Comparison of ENCODE assay signal across 8 cellular contexts in genomic region chr19:10419200-10419645, GRCh38. TPM values are rescaled to one million over a fixed set of nuclear protein-coding genes. Genes with fewer than 3 reads are reported as not detected.
DNase-seq lines count a peak whose midpoint lies in the region; ATAC-seq and TF ChIP-seq lines count a peak whose summit lies in the region.

No MANE protein-coding gene starts in this region.

- ATAC-seq in psoas muscle (peak in 2 of 4 donors; percentile 19 to 33), left lobe of liver (no peak), GM18909 (IDR thresholded peaks at IDR 0.05; ENCODE audit: poor library complexity, unreplicated experiment) (no peak), foreskin keratinocyte (no peak)

- H3K9me3 ChIP-seq in NT2/D1 (ENCODE audit: insufficient read depth, low read length), result no peaks in the 10 kb centered on the region
- no peaks in the 10 kb centered on the region for H3K9me3 ChIP-seq in psoas muscle

- TF ChIP-seq CTCF in dorsolateral prefrontal cortex (IDR thresholded peaks at IDR 0.05 in 54 of 56, conservative IDR thresholded peaks at IDR 0.05 in 2 of 56; ENCODE audit: low read depth in 1 of 56, partially characterized antibody in 56 of 56) (no peak), psoas muscle (IDR thresholded peaks at IDR 0.05) (no peak), foreskin keratinocyte (conservative IDR thresholded peaks at IDR 0.05) (no peak)

- intact Hi-C loops in dorsolateral prefrontal cortex (cut with DNase I) (no loop called here), psoas muscle (cut with DNase I) (no loop called here)

- peak overlapping the region; percentile 85 for H3K9ac ChIP-seq in NT2/D1 (ENCODE audit: insufficient read length, low read depth)

- H3K27me3 ChIP-seq in NT2/D1 (ENCODE audit: insufficient read depth, insufficient read length), result peaks cover 27% of the 10 kb centered on the region
- H3K27me3 ChIP-seq in dorsolateral prefrontal cortex, result peaks cover 0 to 72% (median 42%) of the 10 kb centered on the region in 45 donors
- peaks cover 0 to 70% (median 26%) of the 10 kb centered on the region in 3 donors for H3K27me3 ChIP-seq in psoas muscle (ENCODE audit: insufficient read depth in 3 of 3, low read length in 2 of 3)
- peaks cover 72% of the 10 kb centered on the region for H3K27me3 ChIP-seq in foreskin keratinocyte

- H3K27ac ChIP-seq in dorsolateral prefrontal cortex (peak overlapping the region in 16 of 59 donors; percentile 1 to 85 (median 48)), psoas muscle (no peak overlapping the region), foreskin keratinocyte (no peak overlapping the region)

- DNase-seq in NCI-H1417 (lab: John Stamatoyannopoulos, UW), result peak in 2 of 3 experiments; percentile 35 to 42
- DNase-seq in NCI-H1417 treated with DMSO at 0.1 percent for 48 hours (lab: John Stamatoyannopoulos, UW), result no peak
- no peak for DNase-seq in NT2/D1 (ENCODE audit: low read depth, low spot score)
- peak in 2 of 10 donors; percentile 64 to 80 for DNase-seq in dorsolateral prefrontal cortex
- DNase-seq in psoas muscle, result peak in 1 of 2 donors; percentile 62
- no peak for DNase-seq in left lobe of liver (ENCODE audit: low spot score)
- DNase-seq in foreskin keratinocyte, result no peak

- WGBS in psoas muscle, 3 donors, result 0 to 1% (median 0%) methylated on average over 23 to 40 of the region's 40 CpGs

- peak overlapping the region; percentile 90 for H3K4me3 ChIP-seq in NT2/D1 (ENCODE audit: insufficient read length, low read depth)
- peak overlapping the region in 54 of 59 donors; percentile 8 to 65 (median 46) for H3K4me3 ChIP-seq in dorsolateral prefrontal cortex
- H3K4me3 ChIP-seq in psoas muscle, result peak overlapping the region; percentile 40

- H3K36me3 ChIP-seq in NT2/D1 (ENCODE audit: insufficient read depth, insufficient read length, low read length) (no peaks in the 10 kb centered on the region), psoas muscle (ENCODE audit: insufficient read depth in 1 of 2, low read depth in 1 of 2) (no peaks in the 10 kb centered on the region)

- H3K4me1 ChIP-seq in NT2/D1 (ENCODE audit: insufficient read depth, insufficient read length) (peaks cover 28% of the 10 kb centered on the region), psoas muscle (peaks cover 22% of the 10 kb centered on the region), foreskin keratinocyte (no peaks in the 10 kb centered on the region)

RNA-seq across cellular contexts. Expression of gene PDE4A, which starts 1.1 kb away (rescaled TPM):
- total RNA-seq in dorsolateral prefrontal cortex, result 10 to 100 TPM; 23.3 to 88.7 (median 59.0) TPM
- total RNA-seq in psoas muscle, result 10 to 100 TPM in 3 of 4 donors, 1 to 10 TPM in 1; 7.9 to 29.0 (median 16.8) TPM
- polyA plus RNA-seq in psoas muscle, result 10 to 100 TPM in 2 of 3 donors, 1 to 10 TPM in 1; 4.1 to 15.1 (median 11.5) TPM
- 1.7 TPM for total RNA-seq in left lobe of liver
- total RNA-seq in foreskin keratinocyte, result 0.28 and 0.58 TPM in 2 replicates
- 0.31 and 0.47 TPM in 2 replicates for polyA plus RNA-seq in foreskin keratinocyte

RNA-seq across cellular contexts. Expression of gene CDC37, which starts 15.9 kb away (rescaled TPM):
- total RNA-seq in dorsolateral prefrontal cortex, result 100 to 1,000 TPM in 117 of 120 experiments, 10 to 100 TPM in 3; 92.2 to 206 (median 145) TPM
- total RNA-seq in psoas muscle, result 100 to 1,000 TPM; 165 to 182 (median 171) TPM
- 100 to 1,000 TPM; 208 to 268 (median 234) TPM for polyA plus RNA-seq in psoas muscle
- 49.4 TPM for total RNA-seq in left lobe of liver
- 231 and 249 TPM in 2 replicates for total RNA-seq in foreskin keratinocyte
- 286 and 295 TPM in 2 replicates for polyA plus RNA-seq in foreskin keratinocyte

RNA-seq across cellular contexts. Expression of gene TYK2, which starts 38.9 kb away (rescaled TPM):
- total RNA-seq in dorsolateral prefrontal cortex (100 to 1,000 TPM in 94 of 120 experiments, 10 to 100 TPM in 26; 69.3 to 186 (median 118) TPM), psoas muscle (10 to 100 TPM; 37.1 to 57.6 (median 40.4) TPM), left lobe of liver (78.8 TPM), foreskin keratinocyte (94.7 and 97.5 TPM in 2 replicates)
- polyA plus RNA-seq in psoas muscle (10 to 100 TPM; 40.7 to 58.8 (median 41.7) TPM), foreskin keratinocyte (97.5 and 102 TPM in 2 replicates)

Comparison
In these comparisons a context has a peak if more than half of its experiments do, and no peak if none do; other contexts are left out.
1. DNase-seq: peak in NCI-H1417 (2 of 3); none in NCI-H1417 treated with DMSO at 0.1 percent for 48 hours (single experiment), NT2/D1 (single experiment), left lobe of liver (single experiment) and foreskin keratinocyte (0 of 2).
2. H3K4me3 ChIP-seq: peak in every context shown above with its lines; median percentile 90 in NT2/D1; 46 in dorsolateral prefrontal cortex; 40 in psoas muscle.